Comparison of ENCODE assay signal across 25 cellular contexts in genomic region chr10:18421726-18422293, GRCh38.
"Had no signal": no experiment of that assay in that cellular context is flagged by ENCODE, and none has a peak within 500 bp of the region (broad histone marks: within the 10 kb centered on the region; RNA-seq: fewer than 3 reads in every experiment).

No MANE protein-coding gene starts in this region.

- FAIRE-seq: islet of Langerhans, kidney, pancreas, urothelium cell line had no signal

- DNase-seq: hypothalamus; immature natural killer cell; kidney; mesendoderm; mucosa of descending colon; naive thymus-derived CD4-positive, alpha-beta T cell; pancreas; posterior cingulate gyrus; retina; right cardiac atrium; spleen; stimulated activated CD4-positive, alpha-beta T cell treated with anti-CD3 and anti-CD28 coated beads, Interleukin-4, amount 100 ng/mL, for 24 hours; stimulated activated naive CD4-positive, alpha-beta T cell; tibial artery; upper lobe of right lung had no signal

- H3K4me3 ChIP-seq: lung, mucosa of descending colon, pancreas, prostate gland, skin epidermis, spleen, suprapubic skin, thoracic aorta, tibial artery, upper lobe of right lung had no signal

- H3K27me3 ChIP-seq: pancreas, suprapubic skin, tibial artery, upper lobe of right lung had no signal

- H3K36me3 ChIP-seq: pancreas, prostate gland, spleen, suprapubic skin, thoracic aorta, tibial artery, upper lobe of right lung had no signal

- H3K27ac ChIP-seq: pancreas, prostate gland, skin epidermis, spleen, suprapubic skin, thoracic aorta, tibial artery, upper lobe of right lung had no signal

- ATAC-seq: mucosa of descending colon; naive thymus-derived CD4-positive, alpha-beta T cell; natural killer cell treated with Interleukin-12 subunit alpha and Interleukin-12 subunit beta and Interleukin-15 and Interleukin-18, amount 100 ng/mL, for 72 hours; pancreas; right cardiac atrium; sciatic nerve; stimulated activated effector memory CD8-positive, alpha-beta T cell treated with anti-CD3 and anti-CD28 coated beads, Interleukin-12 subunit alpha, Interleukin-12 subunit beta, amount 100 ng/mL, for 72 hours; upper lobe of right lung had no signal

- H3K9me3 ChIP-seq: mucosa of descending colon, pancreas, prostate gland, spleen, suprapubic skin, thoracic aorta, tibial artery, upper lobe of right lung had no signal

- H3K4me1 ChIP-seq: pancreas, prostate gland, spleen, suprapubic skin, tibial artery, upper lobe of right lung had no signal
